1 cellular context compared by ENCODE assay signal in the genomic region with DNA sequence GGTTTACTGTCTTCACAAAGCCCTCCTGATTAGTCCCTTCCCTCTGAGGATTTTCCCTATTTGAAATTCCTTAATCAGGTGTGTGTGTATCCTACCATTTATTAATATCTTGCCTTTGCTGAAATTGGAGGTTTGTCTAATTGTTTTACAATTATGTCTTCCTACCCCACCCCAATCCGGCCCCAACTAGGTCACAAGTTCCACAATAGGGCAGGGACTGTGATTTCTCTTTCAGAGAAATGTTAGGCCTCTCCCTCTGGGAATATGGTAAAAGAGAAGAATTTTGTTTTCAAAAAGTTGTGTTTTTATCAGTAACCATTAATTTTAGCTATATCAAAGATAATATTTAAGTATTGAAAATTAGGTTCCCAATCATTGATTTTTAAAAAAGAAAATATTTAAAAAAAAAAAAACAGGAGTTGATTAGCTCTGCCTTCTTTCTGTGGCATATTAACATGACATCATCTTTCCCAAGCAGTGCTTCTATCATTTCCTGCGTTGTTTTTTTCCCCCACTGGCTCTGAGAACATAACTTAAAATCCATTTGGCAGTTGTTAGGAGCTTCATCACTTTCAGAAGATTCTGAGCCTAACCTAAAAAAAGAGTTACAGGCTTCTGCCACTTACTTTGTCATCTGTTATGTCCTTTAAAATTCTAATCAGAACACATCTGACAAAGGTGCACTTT.
TF ChIP-seq lines count a peak whose summit lies in the region.

No MANE protein-coding gene starts in this region.

TF ChIP-seq in WTC11, 78 proteins besides CTCF, POLR2A, EP300 and RAD21 (continued from another document):
- TF ChIP-seq, protein P1, sequence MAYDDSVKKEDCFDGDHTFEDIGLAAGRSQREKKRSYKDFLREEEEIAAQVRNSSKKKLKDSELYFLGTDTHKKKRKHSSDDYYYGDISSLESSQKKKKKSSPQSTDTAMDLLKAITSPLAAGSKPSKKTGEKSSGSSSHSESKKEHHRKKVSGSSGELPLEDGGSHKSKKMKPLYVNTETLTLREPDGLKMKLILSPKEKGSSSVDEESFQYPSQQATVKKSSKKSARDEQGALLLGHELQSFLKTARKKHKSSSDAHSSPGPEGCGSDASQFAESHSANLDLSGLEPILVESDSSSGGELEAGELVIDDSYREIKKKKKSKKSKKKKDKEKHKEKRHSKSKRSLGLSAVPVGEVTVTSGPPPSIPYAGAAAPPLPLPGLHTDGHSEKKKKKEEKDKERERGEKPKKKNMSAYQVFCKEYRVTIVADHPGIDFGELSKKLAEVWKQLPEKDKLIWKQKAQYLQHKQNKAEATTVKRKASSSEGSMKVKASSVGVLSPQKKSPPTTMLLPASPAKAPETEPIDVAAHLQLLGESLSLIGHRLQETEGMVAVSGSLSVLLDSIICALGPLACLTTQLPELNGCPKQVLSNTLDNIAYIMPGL (CRISPR knock-in tag; IDR thresholded peaks at IDR 0.05) = no peak
- no peak for TF ChIP-seq KAT7 (CRISPR knock-in tag; IDR thresholded peaks at IDR 0.05; ENCODE audit: borderline replicate concordance)
- TF ChIP-seq ZMAT4 (CRISPR knock-in tag; IDR thresholded peaks at IDR 0.05) = no peak
- TF ChIP-seq, protein P2, sequence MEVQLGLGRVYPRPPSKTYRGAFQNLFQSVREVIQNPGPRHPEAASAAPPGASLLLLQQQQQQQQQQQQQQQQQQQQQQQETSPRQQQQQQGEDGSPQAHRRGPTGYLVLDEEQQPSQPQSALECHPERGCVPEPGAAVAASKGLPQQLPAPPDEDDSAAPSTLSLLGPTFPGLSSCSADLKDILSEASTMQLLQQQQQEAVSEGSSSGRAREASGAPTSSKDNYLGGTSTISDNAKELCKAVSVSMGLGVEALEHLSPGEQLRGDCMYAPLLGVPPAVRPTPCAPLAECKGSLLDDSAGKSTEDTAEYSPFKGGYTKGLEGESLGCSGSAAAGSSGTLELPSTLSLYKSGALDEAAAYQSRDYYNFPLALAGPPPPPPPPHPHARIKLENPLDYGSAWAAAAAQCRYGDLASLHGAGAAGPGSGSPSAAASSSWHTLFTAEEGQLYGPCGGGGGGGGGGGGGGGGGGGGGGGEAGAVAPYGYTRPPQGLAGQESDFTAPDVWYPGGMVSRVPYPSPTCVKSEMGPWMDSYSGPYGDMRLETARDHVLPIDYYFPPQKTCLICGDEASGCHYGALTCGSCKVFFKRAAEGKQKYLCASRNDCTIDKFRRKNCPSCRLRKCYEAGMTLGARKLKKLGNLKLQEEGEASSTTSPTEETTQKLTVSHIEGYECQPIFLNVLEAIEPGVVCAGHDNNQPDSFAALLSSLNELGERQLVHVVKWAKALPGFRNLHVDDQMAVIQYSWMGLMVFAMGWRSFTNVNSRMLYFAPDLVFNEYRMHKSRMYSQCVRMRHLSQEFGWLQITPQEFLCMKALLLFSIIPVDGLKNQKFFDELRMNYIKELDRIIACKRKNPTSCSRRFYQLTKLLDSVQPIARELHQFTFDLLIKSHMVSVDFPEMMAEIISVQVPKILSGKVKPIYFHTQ (CRISPR knock-in tag; IDR thresholded peaks at IDR 0.05) = no peak
- TF ChIP-seq, protein P3, sequence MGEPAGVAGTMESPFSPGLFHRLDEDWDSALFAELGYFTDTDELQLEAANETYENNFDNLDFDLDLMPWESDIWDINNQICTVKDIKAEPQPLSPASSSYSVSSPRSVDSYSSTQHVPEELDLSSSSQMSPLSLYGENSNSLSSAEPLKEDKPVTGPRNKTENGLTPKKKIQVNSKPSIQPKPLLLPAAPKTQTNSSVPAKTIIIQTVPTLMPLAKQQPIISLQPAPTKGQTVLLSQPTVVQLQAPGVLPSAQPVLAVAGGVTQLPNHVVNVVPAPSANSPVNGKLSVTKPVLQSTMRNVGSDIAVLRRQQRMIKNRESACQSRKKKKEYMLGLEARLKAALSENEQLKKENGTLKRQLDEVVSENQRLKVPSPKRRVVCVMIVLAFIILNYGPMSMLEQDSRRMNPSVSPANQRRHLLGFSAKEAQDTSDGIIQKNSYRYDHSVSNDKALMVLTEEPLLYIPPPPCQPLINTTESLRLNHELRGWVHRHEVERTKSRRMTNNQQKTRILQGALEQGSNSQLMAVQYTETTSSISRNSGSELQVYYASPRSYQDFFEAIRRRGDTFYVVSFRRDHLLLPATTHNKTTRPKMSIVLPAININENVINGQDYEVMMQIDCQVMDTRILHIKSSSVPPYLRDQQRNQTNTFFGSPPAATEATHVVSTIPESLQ (CRISPR knock-in tag; IDR thresholded peaks at IDR 0.05) = no peak
